In genomic region chr3:161423911-161424522, GRCh38 we compare ENCODE assay signal across 8 cellular contexts. TPM values are rescaled to one million over a fixed set of nuclear protein-coding genes. Genes with fewer than 3 reads are reported as not detected.
DNase-seq lines count a peak whose midpoint lies in the region; ATAC-seq and TF ChIP-seq lines count a peak whose summit lies in the region.

No MANE protein-coding gene starts in this region.

- no peaks in the 10 kb centered on the region for H3F3A ChIP-seq in GM23338 (replicated peaks; ENCODE audit: low read depth)

- peaks cover 6% of the 10 kb centered on the region; the same call in 1 of the 2 replicates for H3K9me2 ChIP-seq in GM23338 (ENCODE audit: insufficient read depth)

- H3K4me3 ChIP-seq in GM23338 (no peak overlapping the region), right atrium auricular region (no peak overlapping the region), thoracic aorta (no peak overlapping the region)

- H3K36me3 ChIP-seq in GM23338 (ENCODE audit: insufficient read depth) (no peaks in the 10 kb centered on the region), right atrium auricular region (no peaks in the 10 kb centered on the region), thoracic aorta (no peaks in the 10 kb centered on the region)

- no peaks in the 10 kb centered on the region for H4K20me1 ChIP-seq in GM23338 (replicated peaks; ENCODE audit: insufficient read depth)

- H3K79me2 ChIP-seq in GM23338 (replicated peaks; ENCODE audit: insufficient read depth): no peaks in the 10 kb centered on the region

- CTCF ChIA-PET in WTC11 (lab: Charles Lee): interaction anchor here (0.6 to 1.0 kb wide), 4 partner anchors 20 to 730 kb away, joined by 3 read pairs; no protein-coding TSS in a partner anchor

- ATAC-seq in GM23338: no peak; the same call in 2 of the 3 replicates
- no peak for ATAC-seq in WTC11
- ATAC-seq in thoracic aorta (ENCODE audit: insufficient number of reproducible peaks, low FRiP score, low read depth): no peak
- ATAC-seq in HG02571 (IDR thresholded peaks at IDR 0.05; ENCODE audit: unreplicated experiment): no peak

- DNase-seq in DMS153 treated with DMSO at 0.1 percent for 48 hours (lab: John Stamatoyannopoulos, UW; ENCODE audit: unreplicated experiment) (peak; percentile 36), GM23338 (ENCODE audit: low spot score) (peak; percentile 65), NCI-H1417 treated with DMSO at 0.1 percent for 48 hours (lab: John Stamatoyannopoulos, UW) (peak; percentile 8), WTC11 (ENCODE audit: low spot score) (no peak), right atrium auricular region (ENCODE audit: low spot score) (no peak), thoracic aorta (ENCODE audit: low spot score) (no peak)
- no peak for DNase-seq in effector CD8-positive, alpha-beta T cell (lab: John Stamatoyannopoulos, UW)

- no peaks in the 10 kb centered on the region for H3K27me3 ChIP-seq in GM23338 (ENCODE audit: insufficient read depth)
- H3K27me3 ChIP-seq in right atrium auricular region: no peaks in the 10 kb centered on the region
- peaks cover 4% of the 10 kb centered on the region for H3K27me3 ChIP-seq in thoracic aorta (replicated peaks; ENCODE audit: insufficient read depth)

- POLR2A ChIA-PET in WTC11 (lab: Charles Lee): no interaction called here

- no peak overlapping the region for H3K27ac ChIP-seq in GM23338 (ENCODE audit: low read depth)
- no peak overlapping the region for H3K27ac ChIP-seq in right atrium auricular region
- no peak overlapping the region for H3K27ac ChIP-seq in thoracic aorta

- no peaks in the 10 kb centered on the region for H3K9me3 Mint-ChIP-seq in GM23338
- H3K9me3 Mint-ChIP-seq in WTC11: peaks cover 5% of the 10 kb centered on the region

- H3K4me1 Mint-ChIP-seq in GM23338 (peaks cover 42% of the 10 kb centered on the region), WTC11 (peaks cover 46% of the 10 kb centered on the region)

- H3K27ac Mint-ChIP-seq in GM23338 (no peak overlapping the region), WTC11 (peak overlapping the region; percentile 16; the same call in 1 of the 2 replicates)

- no peaks in the 10 kb centered on the region for H3K9me3 ChIP-seq in right atrium auricular region
- H3K9me3 ChIP-seq in thoracic aorta: no peaks in the 10 kb centered on the region

- no peak overlapping the region for H3K4me3 Mint-ChIP-seq in GM23338
- H3K4me3 Mint-ChIP-seq in WTC11: no peak overlapping the region

- H3K4me1 ChIP-seq in GM23338 (ENCODE audit: insufficient read depth) (peaks cover 43% of the 10 kb centered on the region), right atrium auricular region (no peaks in the 10 kb centered on the region), thoracic aorta (ENCODE audit: control insufficient read depth in 1 of 2, low read depth in 2 of 2) (no peaks in the 10 kb centered on the region)

- TF ChIP-seq CTCF in GM23338 (conservative IDR thresholded peaks at IDR 0.05; ENCODE audit: low read depth in 2 of 2) (peak; percentile 70 to 91), WTC11 (IDR thresholded peaks at IDR 0.05) (peak; percentile 74), right atrium auricular region (IDR thresholded peaks at IDR 0.05) (peak; percentile 61 to 82), thoracic aorta (IDR thresholded peaks at IDR 0.05) (peak; percentile 82)

- H2AFZ ChIP-seq in GM23338: no peak overlapping the region

- no peaks in the 10 kb centered on the region for H3K36me3 Mint-ChIP-seq in GM23338 (ENCODE audit: low read depth)
- H3K36me3 Mint-ChIP-seq in WTC11: peaks cover 6% of the 10 kb centered on the region

- no peak overlapping the region for H3K4me2 ChIP-seq in GM23338

- peaks cover 2% of the 10 kb centered on the region for H3K27me3 Mint-ChIP-seq in GM23338 (ENCODE audit: insufficient read depth, low read depth, poor library complexity)
- H3K27me3 Mint-ChIP-seq in WTC11 (ENCODE audit: low read depth): no peaks in the 10 kb centered on the region

TF ChIP-seq in GM23338, 12 proteins besides CTCF, POLR2A, EP300 and RAD21 (continues in another document):
- TF ChIP-seq EZH2 (IDR thresholded peaks at IDR 0.05; ENCODE audit: low read depth, unreplicated experiment) (no peak), REST (IDR thresholded peaks at IDR 0.05; ENCODE audit: unreplicated experiment) (no peak), EZH2phosphoT487 (IDR thresholded peaks at IDR 0.05; ENCODE audit: unreplicated experiment) (no peak), POLR2AphosphoS5 (IDR thresholded peaks at IDR 0.05; ENCODE audit: low read depth) (no peak), ZNF114 (CRISPR knock-in tag; IDR thresholded peaks at IDR 0.05) (no peak), CREB1 (CRISPR knock-in tag; IDR thresholded peaks at IDR 0.05; ENCODE audit: low read depth) (no peak), STAT1 (IDR thresholded peaks at IDR 0.05; ENCODE audit: unreplicated experiment) (no peak), ZNF331 (CRISPR knock-in tag; IDR thresholded peaks at IDR 0.05; ENCODE audit: low read depth) (no peak), NANOG (IDR thresholded peaks at IDR 0.05; ENCODE audit: borderline replicate concordance) (no peak)

TF ChIP-seq in WTC11, 78 proteins besides CTCF, POLR2A, EP300 and RAD21:
- TF ChIP-seq FOXP4 (CRISPR knock-in tag; IDR thresholded peaks at IDR 0.05) (no peak), ZNF512 (CRISPR knock-in tag; IDR thresholded peaks at IDR 0.05; ENCODE audit: borderline replicate concordance) (no peak), ZNF423 (CRISPR knock-in tag; IDR thresholded peaks at IDR 0.05) (no peak), PREB (CRISPR knock-in tag; IDR thresholded peaks at IDR 0.05; ENCODE audit: borderline replicate concordance) (no peak), FOXK1 (CRISPR knock-in tag; IDR thresholded peaks at IDR 0.05) (no peak), RELA (CRISPR knock-in tag; IDR thresholded peaks at IDR 0.05; ENCODE audit: borderline replicate concordance) (no peak), RORB (CRISPR knock-in tag; IDR thresholded peaks at IDR 0.05) (no peak), JAZF1 (CRISPR knock-in tag; IDR thresholded peaks at IDR 0.05) (no peak), ZNF317 (CRISPR knock-in tag; IDR thresholded peaks at IDR 0.05; ENCODE audit: borderline replicate concordance, low read depth) (no peak), HMGA2 (CRISPR knock-in tag; IDR thresholded peaks at IDR 0.05) (no peak), ELF4 (CRISPR knock-in tag; IDR thresholded peaks at IDR 0.05; ENCODE audit: low read depth) (no peak), ZBTB43 (CRISPR knock-in tag; IDR thresholded peaks at IDR 0.05) (no peak)

RNA-seq across cellular contexts. Expression of gene SPTSSB, which starts 52.7 kb away (rescaled TPM):
- total RNA-seq in GM23338 (2014; rRNA removed; shearing (Covaris generic)): 33.0 and 33.5 TPM in 2 replicates
- 20.8 and 23.5 TPM in 2 replicates for polyA plus RNA-seq in GM23338 (2016; fragmentation: Nextera tagmentation; extraction: Ambion mirVana)
- total RNA-seq in WTC11 (2021) (14.1 to 17.8 TPM (median 15.7 TPM) in 3 replicates), right atrium auricular region (not detected), thoracic aorta (not detected)

Comparison
In these comparisons a context has a peak if more than half of its experiments do, and no peak if none do; other contexts are left out.
1. DNase-seq: peak in DMS153 treated with DMSO at 0.1 percent for 48 hours (single experiment), GM23338 (single experiment) and NCI-H1417 treated with DMSO at 0.1 percent for 48 hours (single experiment); none in WTC11 (single experiment), right atrium auricular region (single experiment), thoracic aorta (single experiment) and effector CD8-positive, alpha-beta T cell (single experiment).
2. RNA of gene SPTSSB, which starts 52.7 kb away (total RNA-seq): 33.0 to 33.5 TPM in GM23338 and 14.1 to 17.8 TPM in WTC11; not detected in thoracic aorta and not detected in right atrium auricular region; every median in the first group is over 10 times any median in the second.
3. Peak in every context shown above with its lines, with median percentiles within 50 percentile points of each other: CTCF ChIP-seq.